27 cellular contexts compared by ENCODE assay signal in genomic region chr20:48398506-48399449, GRCh38.
A peak's percentile ranks its signal among the peaks of the same experiment; 100 is the strongest.
DNase-seq lines count a peak whose midpoint lies in the region; ATAC-seq, FAIRE-seq and TF ChIP-seq lines count a peak whose summit lies in the region.
"Had no signal": no experiment of that assay in that cellular context is flagged by ENCODE, and none has a peak within 500 bp of the region (broad histone marks: within the 10 kb centered on the region; RNA-seq: fewer than 3 reads in every experiment).

No MANE protein-coding gene starts in this region.

- BruUV-seq in GM12878 (replicated peaks; lab: Mats Ljungman, UMichigan) = no TSS peak

- no peaks in the 10 kb centered on the region for H3K9me3 Mint-ChIP-seq in neural crest cell
- H3K9me3 Mint-ChIP-seq: CD8-positive, alpha-beta T cell; H9 had no signal

- H3K9me3 ChIP-seq in GM12878 (replicated peaks; ENCODE audit: control insufficient read depth, insufficient read depth, low read length) = no peaks in the 10 kb centered on the region
- H3K9me3 ChIP-seq: gastrocnemius medialis had no signal

- H3K9ac ChIP-seq in GM12878 (ENCODE audit: control insufficient read depth, insufficient read depth, low read length) = no peak overlapping the region

- TF ChIP-seq CTCF in GM12878 (IDR thresholded peaks at IDR 0.05 in 2 of 3, conservative IDR thresholded peaks at IDR 0.05 in 1 of 3; ENCODE audit: control insufficient read depth in 2 of 3, extremely low read depth in 1 of 3, insufficient read depth in 1 of 3, low read depth in 3 of 3, low read length in 3 of 3) = no peak
- TF ChIP-seq CTCF in neural crest cell (conservative IDR thresholded peaks at IDR 0.05) = no peak

- ATAC-seq in GM12878 = no peak
- ATAC-seq: CD8-positive, alpha-beta T cell; esophagus mucosa; gastrocnemius medialis; naive thymus-derived CD8-positive, alpha-beta T cell had no signal

- CTCF ChIA-PET in GM12878 (lab: Yijun Ruan, JAX) = no interaction called here

- no peak for TF ChIP-seq RAD21 in GM12878 (IDR thresholded peaks at IDR 0.05; ENCODE audit: insufficient read depth, low read depth, low read length)

- H3K27ac ChIP-seq in GM12878 (ENCODE audit: control insufficient read depth, insufficient read depth) = no peak overlapping the region
- H3K27ac ChIP-seq: gastrocnemius medialis had no signal

- no peak for TF ChIP-seq POLR2A in GM12878 (IDR thresholded peaks at IDR 0.05; ENCODE audit: low read depth, low read length)

- in situ Hi-C loops in GM12878 (cut with MboI) = no loop called here

- peak overlapping the region; percentile 45 for H3K27ac Mint-ChIP-seq in neural crest cell (ENCODE audit: unreplicated experiment)
- H3K27ac Mint-ChIP-seq: CD8-positive, alpha-beta T cell; naive thymus-derived CD8-positive, alpha-beta T cell had no signal

- 34% methylated on average over 16 of the region's 16 CpGs for WGBS in GM12878 (ENCODE audit: insufficient coverage, insufficient replicate concordance, low lambda C conversion rate, missing lambda C conversion rate)

- H3K4me2 ChIP-seq in GM12878 (ENCODE audit: control insufficient read depth, insufficient read depth) = no peak overlapping the region

- POLR2A ChIA-PET in GM12878 (lab: Charles Lee) = no interaction called here

- H3K79me2 ChIP-seq in GM12878 (ENCODE audit: control insufficient read depth, insufficient read depth, low read length) = no peaks in the 10 kb centered on the region

- RAD21 ChIA-PET in GM12878 (lab: Charles Lee; ENCODE audit: unreplicated experiment) = interaction anchor here (0.6 to 1.9 kb wide), 2 partner anchors 222 to 264 kb away, joined by 3 to 5 read pairs; no protein-coding TSS in a partner anchor

- H3K27me3 Mint-ChIP-seq in neural crest cell (ENCODE audit: low read depth) = peaks cover 6% of the 10 kb centered on the region

- FAIRE-seq in GM12878 (lab: Jason Lieb, UNC) = no peak
- FAIRE-seq: HTR-8/SVneo had no signal

- H3K36me3 Mint-ChIP-seq in neural crest cell (ENCODE audit: low read depth) = no peaks in the 10 kb centered on the region
- H3K36me3 Mint-ChIP-seq: CD8-positive, alpha-beta T cell had no signal

- no peak overlapping the region for H3K4me3 Mint-ChIP-seq in neural crest cell
- H3K4me3 Mint-ChIP-seq: CD8-positive, alpha-beta T cell; H9; naive thymus-derived CD8-positive, alpha-beta T cell had no signal

- peaks cover 0 to 2% of the 10 kb centered on the region in 2 experiments; a peak in 3 of 4 replicates for H3K27me3 ChIP-seq in GM12878 (replicated peaks in 1 of 2; ENCODE audit: control insufficient read depth in 2 of 2, insufficient read depth in 2 of 2, low read length in 1 of 2)

- no peaks in the 10 kb centered on the region for H3K4me1 ChIP-seq in GM12878 (ENCODE audit: control insufficient read depth, insufficient read depth, low read length)
- H3K4me1 ChIP-seq: gastrocnemius medialis had no signal

- no peaks in the 10 kb centered on the region for H3K36me3 ChIP-seq in GM12878 (ENCODE audit: control insufficient read depth in 2 of 2, insufficient read depth in 2 of 2, low read length in 1 of 2)
- H3K36me3 ChIP-seq: gastrocnemius medialis had no signal

- no peak overlapping the region for H3K4me3 ChIP-seq in GM12878
- H3K4me3 ChIP-seq: gastrocnemius medialis had no signal

- no peak for TF ChIP-seq EP300 in GM12878 (IDR thresholded peaks at IDR 0.05; ENCODE audit: borderline replicate concordance in 1 of 2, control insufficient read depth in 1 of 2, low read depth in 2 of 2, low read length in 2 of 2)

- intact Hi-C loops in GM12878 (cut with micrococcal nuclease; ENCODE audit: unreplicated experiment) = no loop called here

- SMC1A ChIA-PET in GM12878 (lab: Charles Lee; ENCODE audit: uncharacterized antibody, unreplicated experiment) = interaction anchor here (1.0 kb wide), 2 partner anchors 9 to 13 kb away, joined by 3 read pairs; no protein-coding TSS in a partner anchor

- H2AFZ ChIP-seq in GM12878 (ENCODE audit: control insufficient read depth, low read depth, low read length) = no peak overlapping the region

- no peaks in the 10 kb centered on the region for H4K20me1 ChIP-seq in GM12878 (ENCODE audit: control insufficient read depth, insufficient read depth)

- peak; percentile 93 for DNase-seq in DMS 273 (lab: John Stamatoyannopoulos, UW; ENCODE audit: unreplicated experiment)
- peak; percentile 59 for DNase-seq in NCI-H1694 (lab: John Stamatoyannopoulos, UW)
- no peak for DNase-seq in GM12878 (ENCODE audit: low read depth, low spot score)
- no peak for DNase-seq in neural crest cell (ENCODE audit: low read depth, low spot score)
- no peak for DNase-seq in NCI-H345 treated with DMSO at 0.1 percent for 48 hours (lab: John Stamatoyannopoulos, UW; ENCODE audit: unreplicated experiment)
- no peak for DNase-seq in inferior parietal cortex (ENCODE audit: extremely low spot score)
- no peak for DNase-seq in AG20443 (ENCODE audit: low spot score)
- no peak for DNase-seq in HT-29 (ENCODE audit: low spot score)
- DNase-seq: activated CD4-positive, alpha-beta T cell treated with anti-CD3 and anti-CD28 coated beads, Interleukin-2, amount 50 U/mL, for 48 hours; activated T-cell treated with anti-CD3 and anti-CD28 coated beads for 4 hours; amygdala; CD8-positive, alpha-beta T cell; effector CD8-positive, alpha-beta T cell; gastrocnemius medialis; H9; Karpas-422; kidney glomerular epithelial cell; mesendoderm; naive thymus-derived CD8-positive, alpha-beta T cell; NCI-H1048; NCI-H2029 treated with DMSO at 0.1 percent for 48 hours; NCI-H526 treated with DMSO at 0.1 percent for 48 hours; stimulated activated CD4-positive, alpha-beta T cell treated with anti-CD3 and anti-CD28 coated beads, Interleukin-2, amount 100 ng/mL, for 24 hours; stimulated activated naive CD4-positive, alpha-beta T cell treated with Interleukin-2 at 50 U/mL for 16 hours; T-helper 2 cell had no signal

- H3K4me1 Mint-ChIP-seq in neural crest cell = peaks cover 39% of the 10 kb centered on the region
- H3K4me1 Mint-ChIP-seq: naive thymus-derived CD8-positive, alpha-beta T cell had no signal

TF ChIP-seq in GM12878, 131 proteins besides CTCF, POLR2A, EP300 and RAD21:
- TF ChIP-seq NR2F1 (conservative IDR thresholded peaks at IDR 0.05) (0 out of 2 replicates have a peak, but pooled peaks have one; percentile 15), POLR2AphosphoS2 (IDR thresholded peaks at IDR 0.05; ENCODE audit: low read depth, low read length) (no peak), SMARCA5 (IDR thresholded peaks at IDR 0.05) (no peak), WRNIP1 (IDR thresholded peaks at IDR 0.05; ENCODE audit: borderline replicate concordance, low read depth, low read length) (no peak)

Comparison
In these comparisons a context has a peak if more than half of its experiments do, and no peak if none do; other contexts are left out.
1. DNase-seq: peak in DMS 273 (single experiment) and NCI-H1694 (single experiment); none in GM12878 (single experiment), neural crest cell (single experiment), NCI-H345 treated with DMSO at 0.1 percent for 48 hours (single experiment), inferior parietal cortex (single experiment), AG20443 (single experiment) and HT-29 (single experiment).